ENCODE assay signal across 11 cellular contexts in the genomic region with DNA sequence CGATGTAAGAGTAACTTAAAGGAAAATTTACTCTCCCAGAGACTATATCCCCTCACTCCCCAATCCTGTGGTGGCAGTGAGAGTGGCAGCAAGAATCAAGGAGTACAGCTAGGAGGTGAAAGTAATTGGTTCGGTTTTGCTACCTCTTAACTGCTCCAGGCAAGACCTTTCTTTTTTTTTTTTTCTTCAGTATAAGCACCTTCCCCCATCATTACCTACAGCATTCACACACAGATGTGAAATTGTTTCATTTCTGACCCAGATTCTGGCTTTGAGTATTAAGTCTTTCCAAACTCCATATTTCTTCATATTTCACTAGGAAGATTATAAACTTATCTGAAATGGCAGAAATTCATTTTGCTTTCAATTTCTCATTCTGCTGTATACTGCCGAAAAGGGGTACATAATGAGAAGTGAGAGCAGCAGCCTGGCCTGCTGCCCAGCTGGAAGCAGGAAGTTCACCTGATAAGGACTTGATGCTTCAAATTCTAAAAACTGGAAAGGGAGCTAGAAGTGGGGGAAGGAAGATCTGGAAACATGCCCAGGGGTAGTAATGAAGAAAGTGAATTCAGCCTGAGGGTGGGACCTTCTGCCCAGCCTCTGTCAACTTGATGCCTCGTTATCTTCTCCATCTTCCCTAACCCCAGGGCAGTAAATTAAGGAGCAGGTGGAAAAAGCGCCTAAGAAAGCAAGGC.
DNase-seq lines count a peak whose midpoint lies in the region; ATAC-seq and TF ChIP-seq lines count a peak whose summit lies in the region.
"Had no signal": no experiment of that assay in that cellular context is flagged by ENCODE, and none has a peak within 500 bp of the region (broad histone marks: within the 10 kb centered on the region; RNA-seq: fewer than 3 reads in every experiment).

No MANE protein-coding gene starts in this region.

- H3K4me3 ChIP-seq in fibroblast of the aortic adventitia (ENCODE audit: low read depth, low read length): no peak overlapping the region
- H3K4me3 ChIP-seq: skin epidermis, thoracic aorta had no signal

- H3K9me3 Mint-ChIP-seq in activated T-cell treated with anti-CD3 and anti-CD28 coated beads, Interleukin-2, amount 50 U/mL, for 72 hours: no peaks in the 10 kb centered on the region
- no peaks in the 10 kb centered on the region for H3K9me3 Mint-ChIP-seq in stimulated activated naive B cell treated with anti-CD40 and anti-IgM and Interleukin-4, amounts not matched to agents 10 μg/mL and 1 μg/mL and 100 μg/mL, for 72 hours

- peak overlapping the region; percentile 16 for H3K27ac Mint-ChIP-seq in activated T-cell treated with anti-CD3 and anti-CD28 coated beads, Interleukin-2, amount 50 U/mL, for 72 hours
- peak overlapping the region; percentile 82 for H3K27ac Mint-ChIP-seq in stimulated activated naive B cell treated with anti-CD40 and anti-IgM and Interleukin-4, amounts not matched to agents 10 μg/mL and 1 μg/mL and 100 μg/mL, for 72 hours

- ATAC-seq in activated T-cell treated with anti-CD3 and anti-CD28 coated beads, Interleukin-2, amount 50 U/mL, for 72 hours (replicated peaks in 1 of 2): no peak
- peak; percentile 71 to 82 for ATAC-seq in stimulated activated naive B cell treated with anti-CD40 and anti-IgM and Interleukin-4, amounts not matched to agents 10 μg/mL and 1 μg/mL and 100 μg/mL, for 72 hours (replicated peaks)
- no peak for ATAC-seq in HG03039 (IDR thresholded peaks at IDR 0.05; ENCODE audit: unreplicated experiment)

- no peaks in the 10 kb centered on the region for H3K27me3 Mint-ChIP-seq in activated T-cell treated with anti-CD3 and anti-CD28 coated beads, Interleukin-2, amount 50 U/mL, for 72 hours (ENCODE audit: low read depth)
- no peaks in the 10 kb centered on the region for H3K27me3 Mint-ChIP-seq in stimulated activated naive B cell treated with anti-CD40 and anti-IgM and Interleukin-4, amounts not matched to agents 10 μg/mL and 1 μg/mL and 100 μg/mL, for 72 hours

- peaks cover 2 to 12% of the 10 kb centered on the region in 2 donors for H3K36me3 Mint-ChIP-seq in activated T-cell treated with anti-CD3 and anti-CD28 coated beads, Interleukin-2, amount 50 U/mL, for 72 hours (ENCODE audit: insufficient read depth in 2 of 2)
- peaks cover 26 to 50% of the 10 kb centered on the region in 2 donors for H3K36me3 Mint-ChIP-seq in stimulated activated naive B cell treated with anti-CD40 and anti-IgM and Interleukin-4, amounts not matched to agents 10 μg/mL and 1 μg/mL and 100 μg/mL, for 72 hours

- no peak for DNase-seq in activated T-cell treated with anti-CD3 and anti-CD28 coated beads, Interleukin-2, amount 50 U/mL, for 72 hours
- DNase-seq in activated T-cell treated with anti-CD3 and anti-CD28 coated beads, Interleukin-2, amount 50 U/mL, for 48 hours: no peak
- DNase-seq in NCI-H2196 (lab: John Stamatoyannopoulos, UW; ENCODE audit: unreplicated experiment): peak; percentile 36
- DNase-seq in fibroblast of the aortic adventitia (ENCODE audit: low read depth): peak; percentile 48
- DNase-seq in stimulated activated naive B cell treated with anti-CD40 and anti-IgM and Interleukin-4, amounts not matched to agents 10 μg/mL and 1 μg/mL and 100 μg/mL, for 72 hours: no peak
- DNase-seq in glomerular visceral epithelial cell (ENCODE audit: extremely low spot score): no peak
- DNase-seq in stimulated activated CD4-positive, alpha-beta T cell treated with anti-CD3 and anti-CD28 coated beads, Interleukin-2, amount 100 ng/mL, for 48 hours: no peak
- DNase-seq: hippocampal formation had no signal

- H3K4me1 Mint-ChIP-seq in activated T-cell treated with anti-CD3 and anti-CD28 coated beads, Interleukin-2, amount 50 U/mL, for 72 hours (ENCODE audit: low read depth): no peaks in the 10 kb centered on the region
- H3K4me1 Mint-ChIP-seq in stimulated activated naive B cell treated with anti-CD40 and anti-IgM and Interleukin-4, amounts not matched to agents 10 μg/mL and 1 μg/mL and 100 μg/mL, for 72 hours: peaks cover 13 to 19% of the 10 kb centered on the region in 2 donors

- TF ChIP-seq CTCF in fibroblast of the aortic adventitia (IDR thresholded peaks at IDR 0.05; ENCODE audit: insufficient read depth, low read length): no peak

- H3K4me3 Mint-ChIP-seq in activated T-cell treated with anti-CD3 and anti-CD28 coated beads, Interleukin-2, amount 50 U/mL, for 72 hours: no peak overlapping the region
- peak overlapping the region; percentile 27 to 66 for H3K4me3 Mint-ChIP-seq in stimulated activated naive B cell treated with anti-CD40 and anti-IgM and Interleukin-4, amounts not matched to agents 10 μg/mL and 1 μg/mL and 100 μg/mL, for 72 hours

Comparison
In these comparisons a context has a peak if more than half of its experiments do, and no peak if none do; other contexts are left out.
1. ATAC-seq: peak in stimulated activated naive B cell treated with anti-CD40 and anti-IgM and Interleukin-4, amounts not matched to agents 10 μg/mL and 1 μg/mL and 100 μg/mL, for 72 hours (2 of 2); none in activated T-cell treated with anti-CD3 and anti-CD28 coated beads, Interleukin-2, amount 50 U/mL, for 72 hours (0 of 2) and HG03039 (single experiment).
2. DNase-seq: peak in NCI-H2196 (single experiment) and fibroblast of the aortic adventitia (single experiment); none in activated T-cell treated with anti-CD3 and anti-CD28 coated beads, Interleukin-2, amount 50 U/mL, for 72 hours (0 of 2), activated T-cell treated with anti-CD3 and anti-CD28 coated beads, Interleukin-2, amount 50 U/mL, for 48 hours (0 of 2), stimulated activated naive B cell treated with anti-CD40 and anti-IgM and Interleukin-4, amounts not matched to agents 10 μg/mL and 1 μg/mL and 100 μg/mL, for 72 hours (single experiment), glomerular visceral epithelial cell (single experiment) and stimulated activated CD4-positive, alpha-beta T cell treated with anti-CD3 and anti-CD28 coated beads, Interleukin-2, amount 100 ng/mL, for 48 hours (0 of 2).
3. H3K4me3 Mint-ChIP-seq: peak in stimulated activated naive B cell treated with anti-CD40 and anti-IgM and Interleukin-4, amounts not matched to agents 10 μg/mL and 1 μg/mL and 100 μg/mL, for 72 hours (2 of 2); none in activated T-cell treated with anti-CD3 and anti-CD28 coated beads, Interleukin-2, amount 50 U/mL, for 72 hours (0 of 2).